1 cellular context compared by ENCODE assay signal in the genomic region with DNA sequence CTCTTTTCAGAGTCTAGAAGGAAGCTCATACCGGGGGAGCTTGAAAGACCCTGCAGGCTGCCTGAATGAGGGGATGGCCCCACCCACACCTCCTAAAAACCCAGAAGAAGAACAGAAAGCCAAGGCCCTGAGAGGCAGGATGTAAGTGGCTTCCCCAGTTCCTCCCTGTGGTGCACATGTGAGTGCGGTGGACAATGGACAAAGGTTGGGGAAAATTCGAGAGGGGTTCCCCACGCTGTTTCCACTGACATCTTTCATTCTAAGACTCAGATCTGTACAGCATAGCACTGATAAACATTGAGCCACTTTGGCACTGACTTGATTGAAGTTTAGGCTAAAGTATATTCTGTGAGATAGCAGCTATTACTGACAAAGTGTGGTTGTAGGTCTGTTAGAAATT.
TF ChIP-seq lines count a peak whose summit lies in the region.

No MANE protein-coding gene starts in this region.

TF ChIP-seq in GM23338, 12 proteins besides CTCF, POLR2A, EP300 and RAD21 (continued from another document):
- TF ChIP-seq, protein P1, sequence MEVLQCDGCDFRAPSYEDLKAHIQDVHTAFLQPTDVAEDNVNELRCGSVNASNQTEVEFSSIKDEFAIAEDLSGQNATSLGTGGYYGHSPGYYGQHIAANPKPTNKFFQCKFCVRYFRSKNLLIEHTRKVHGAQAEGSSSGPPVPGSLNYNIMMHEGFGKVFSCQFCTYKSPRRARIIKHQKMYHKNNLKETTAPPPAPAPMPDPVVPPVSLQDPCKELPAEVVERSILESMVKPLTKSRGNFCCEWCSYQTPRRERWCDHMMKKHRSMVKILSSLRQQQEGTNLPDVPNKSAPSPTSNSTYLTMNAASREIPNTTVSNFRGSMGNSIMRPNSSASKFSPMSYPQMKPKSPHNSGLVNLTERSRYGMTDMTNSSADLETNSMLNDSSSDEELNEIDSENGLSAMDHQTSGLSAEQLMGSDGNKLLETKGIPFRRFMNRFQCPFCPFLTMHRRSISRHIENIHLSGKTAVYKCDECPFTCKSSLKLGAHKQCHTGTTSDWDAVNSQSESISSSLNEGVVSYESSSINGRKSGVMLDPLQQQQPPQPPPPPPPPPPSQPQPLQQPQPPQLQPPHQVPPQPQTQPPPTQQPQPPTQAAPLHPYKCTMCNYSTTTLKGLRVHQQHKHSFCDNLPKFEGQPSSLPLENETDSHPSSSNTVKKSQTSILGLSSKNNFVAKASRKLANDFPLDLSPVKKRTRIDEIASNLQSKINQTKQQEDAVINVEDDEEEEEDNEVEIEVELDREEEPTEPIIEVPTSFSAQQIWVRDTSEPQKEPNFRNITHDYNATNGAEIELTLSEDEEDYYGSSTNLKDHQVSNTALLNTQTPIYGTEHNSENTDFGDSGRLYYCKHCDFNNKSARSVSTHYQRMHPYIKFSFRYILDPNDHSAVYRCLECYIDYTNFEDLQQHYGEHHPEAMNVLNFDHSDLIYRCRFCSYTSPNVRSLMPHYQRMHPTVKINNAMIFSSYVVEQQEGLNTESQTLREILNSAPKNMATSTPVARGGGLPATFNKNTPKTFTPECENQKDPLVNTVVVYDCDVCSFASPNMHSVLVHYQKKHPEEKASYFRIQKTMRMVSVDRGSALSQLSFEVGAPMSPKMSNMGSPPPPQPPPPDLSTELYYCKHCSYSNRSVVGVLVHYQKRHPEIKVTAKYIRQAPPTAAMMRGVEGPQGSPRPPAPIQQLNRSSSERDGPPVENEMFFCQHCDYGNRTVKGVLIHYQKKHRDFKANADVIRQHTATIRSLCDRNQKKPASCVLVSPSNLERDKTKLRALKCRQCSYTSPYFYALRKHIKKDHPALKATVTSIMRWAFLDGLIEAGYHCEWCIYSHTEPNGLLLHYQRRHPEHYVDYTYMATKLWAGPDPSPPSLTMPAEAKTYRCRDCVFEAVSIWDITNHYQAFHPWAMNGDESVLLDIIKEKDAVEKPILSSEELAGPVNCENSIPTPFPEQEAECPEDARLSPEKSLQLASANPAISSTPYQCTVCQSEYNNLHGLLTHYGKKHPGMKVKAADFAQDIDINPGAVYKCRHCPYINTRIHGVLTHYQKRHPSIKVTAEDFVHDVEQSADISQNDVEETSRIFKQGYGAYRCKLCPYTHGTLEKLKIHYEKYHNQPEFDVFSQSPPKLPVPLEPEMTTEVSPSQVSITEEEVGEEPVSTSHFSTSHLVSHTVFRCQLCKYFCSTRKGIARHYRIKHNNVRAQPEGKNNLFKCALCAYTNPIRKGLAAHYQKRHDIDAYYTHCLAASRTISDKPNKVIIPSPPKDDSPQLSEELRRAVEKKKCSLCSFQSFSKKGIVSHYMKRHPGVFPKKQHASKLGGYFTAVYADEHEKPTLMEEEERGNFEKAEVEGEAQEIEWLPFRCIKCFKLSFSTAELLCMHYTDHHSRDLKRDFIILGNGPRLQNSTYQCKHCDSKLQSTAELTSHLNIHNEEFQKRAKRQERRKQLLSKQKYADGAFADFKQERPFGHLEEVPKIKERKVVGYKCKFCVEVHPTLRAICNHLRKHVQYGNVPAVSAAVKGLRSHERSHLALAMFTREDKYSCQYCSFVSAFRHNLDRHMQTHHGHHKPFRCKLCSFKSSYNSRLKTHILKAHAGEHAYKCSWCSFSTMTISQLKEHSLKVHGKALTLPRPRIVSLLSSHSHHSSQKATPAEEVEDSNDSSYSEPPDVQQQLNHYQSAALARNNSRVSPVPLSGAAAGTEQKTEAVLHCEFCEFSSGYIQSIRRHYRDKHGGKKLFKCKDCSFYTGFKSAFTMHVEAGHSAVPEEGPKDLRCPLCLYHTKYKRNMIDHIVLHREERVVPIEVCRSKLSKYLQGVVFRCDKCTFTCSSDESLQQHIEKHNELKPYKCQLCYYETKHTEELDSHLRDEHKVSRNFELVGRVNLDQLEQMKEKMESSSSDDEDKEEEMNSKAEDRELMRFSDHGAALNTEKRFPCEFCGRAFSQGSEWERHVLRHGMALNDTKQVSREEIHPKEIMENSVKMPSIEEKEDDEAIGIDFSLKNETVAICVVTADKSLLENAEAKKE (CRISPR knock-in tag; IDR thresholded peaks at IDR 0.05) = no peak
- TF ChIP-seq, protein P2, sequence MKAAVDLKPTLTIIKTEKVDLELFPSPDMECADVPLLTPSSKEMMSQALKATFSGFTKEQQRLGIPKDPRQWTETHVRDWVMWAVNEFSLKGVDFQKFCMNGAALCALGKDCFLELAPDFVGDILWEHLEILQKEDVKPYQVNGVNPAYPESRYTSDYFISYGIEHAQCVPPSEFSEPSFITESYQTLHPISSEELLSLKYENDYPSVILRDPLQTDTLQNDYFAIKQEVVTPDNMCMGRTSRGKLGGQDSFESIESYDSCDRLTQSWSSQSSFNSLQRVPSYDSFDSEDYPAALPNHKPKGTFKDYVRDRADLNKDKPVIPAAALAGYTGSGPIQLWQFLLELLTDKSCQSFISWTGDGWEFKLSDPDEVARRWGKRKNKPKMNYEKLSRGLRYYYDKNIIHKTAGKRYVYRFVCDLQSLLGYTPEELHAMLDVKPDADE (IDR thresholded peaks at IDR 0.05) = no peak
- no peak for TF ChIP-seq POLR2AphosphoS5 (IDR thresholded peaks at IDR 0.05; ENCODE audit: low read depth)
- no peak for TF ChIP-seq EZH2phosphoT487 (IDR thresholded peaks at IDR 0.05; ENCODE audit: unreplicated experiment)
